ENCODE assay signal across 10 cellular contexts in genomic region chr12:24754690-24755638, GRCh38.
A peak's percentile ranks its signal among the peaks of the same experiment; 100 is the strongest.
DNase-seq lines count a peak whose midpoint lies in the region; ATAC-seq and TF ChIP-seq lines count a peak whose summit lies in the region.
"Had no signal": no experiment of that assay in that cellular context is flagged by ENCODE, and none has a peak within 500 bp of the region (broad histone marks: within the 10 kb centered on the region; RNA-seq: fewer than 3 reads in every experiment).

No MANE protein-coding gene starts in this region.

- no peak for TF ChIP-seq CTCF in AG09309 (IDR thresholded peaks at IDR 0.05; ENCODE audit: control insufficient read depth, insufficient read depth, low read depth, low read length, missing control alignments)
- no peak for TF ChIP-seq CTCF in lung (IDR thresholded peaks at IDR 0.05; ENCODE audit: control extremely low read depth, extremely low read depth)
- no peak for TF ChIP-seq CTCF in gastroesophageal sphincter (IDR thresholded peaks at IDR 0.05)

- H3K9me3 ChIP-seq in lung (ENCODE audit: control insufficient read depth in 2 of 2, insufficient read depth in 1 of 2, low read length in 1 of 2) (no peaks in the 10 kb centered on the region), gastroesophageal sphincter (no peaks in the 10 kb centered on the region)
- H3K9me3 ChIP-seq: spleen had no signal

- H3K27ac ChIP-seq in lung (ENCODE audit: low read depth in 1 of 2, low read length in 1 of 2) (peak overlapping the region in 1 of 2 donors; percentile 52), gastroesophageal sphincter (no peak overlapping the region)
- H3K27ac ChIP-seq: spleen had no signal

- H3K36me3 ChIP-seq in lung (ENCODE audit: control insufficient read depth in 2 of 2, insufficient read depth in 2 of 2, low read length in 2 of 2), result no peaks in the 10 kb centered on the region
- no peaks in the 10 kb centered on the region for H3K36me3 ChIP-seq in gastroesophageal sphincter
- H3K36me3 ChIP-seq: spleen had no signal

- TF ChIP-seq POLR2A in gastroesophageal sphincter (IDR thresholded peaks at IDR 0.05), result no peak

- TF ChIP-seq EP300 in gastroesophageal sphincter (IDR thresholded peaks at IDR 0.05), result no peak

- H3K27me3 ChIP-seq in lung (ENCODE audit: control insufficient read depth, insufficient read depth), result no peaks in the 10 kb centered on the region
- no peaks in the 10 kb centered on the region for H3K27me3 ChIP-seq in gastroesophageal sphincter
- H3K27me3 ChIP-seq: spleen had no signal

- H3K4me1 ChIP-seq in lung (ENCODE audit: control insufficient read depth in 2 of 2, insufficient read depth in 2 of 2, low read length in 2 of 2) (no peaks in the 10 kb centered on the region), gastroesophageal sphincter (peaks cover 0 to 4% (median 0%) of the 10 kb centered on the region in 3 donors)
- H3K4me1 ChIP-seq: spleen had no signal

- peak; percentile 81 for ATAC-seq in lung (ENCODE audit: insufficient read depth, low FRiP score)
- no peak for ATAC-seq in gastroesophageal sphincter

- 60 to 79% methylated on average over 7 of the region's 7 CpGs for WGBS in lung, 2 donors
- 73 to 78% methylated on average over 6 of the region's 7 CpGs for WGBS in gastroesophageal sphincter (ENCODE audit: low coverage in 1 of 2), 2 donors

- H3K4me3 ChIP-seq in AG09309 (ENCODE audit: control insufficient read depth, low read depth, low read length) (no peak overlapping the region), lung (no peak overlapping the region), gastroesophageal sphincter (no peak overlapping the region)
- H3K4me3 ChIP-seq: spleen had no signal

- DNase-seq in AG09309 (ENCODE audit: low read depth) (peak; percentile 62), HS-27A (ENCODE audit: low read depth) (peak; percentile 85), astrocyte of the hippocampus (ENCODE audit: low read depth, low spot score) (peak; percentile 90), lung (ENCODE audit: low spot score) (peak; percentile 58), SK-N-DZ (ENCODE audit: low spot score) (no peak), inferior parietal cortex (ENCODE audit: extremely low spot score) (no peak), NOMO-1 (lab: John Stamatoyannopoulos, UW; ENCODE audit: unreplicated experiment in 2 of 2) (no peak)
- DNase-seq: spleen, substantia nigra had no signal

Comparison
In these comparisons a context has a peak if more than half of its experiments do, and no peak if none do; other contexts are left out.
1. DNase-seq: peak in AG09309 (single experiment), HS-27A (single experiment), astrocyte of the hippocampus (single experiment) and lung (single experiment); none in SK-N-DZ (single experiment), inferior parietal cortex (single experiment) and NOMO-1 (0 of 2).